17 cellular contexts compared by ENCODE assay signal in the genomic region with DNA sequence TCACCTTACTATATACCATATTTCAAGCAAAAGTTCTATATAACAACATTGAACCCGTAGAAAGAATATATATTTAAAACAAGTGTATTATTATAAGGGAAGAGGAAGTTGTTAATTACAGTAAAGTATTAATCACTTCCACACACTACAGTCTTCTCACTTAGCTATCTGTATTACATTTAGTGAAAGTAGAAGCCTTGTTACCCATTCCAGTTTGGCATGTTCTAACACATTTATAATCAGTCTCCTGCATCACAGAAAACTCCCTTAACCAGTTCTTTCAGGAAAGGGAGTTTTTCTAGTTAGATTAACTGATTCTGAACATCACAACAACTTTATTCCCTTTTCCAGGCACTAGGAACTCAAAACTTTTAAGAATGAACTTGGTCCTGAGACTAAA. TPM values are rescaled to one million over a fixed set of nuclear protein-coding genes. Genes with fewer than 3 reads are reported as not detected.
DNase-seq lines count a peak whose midpoint lies in the region; ATAC-seq, FAIRE-seq and TF ChIP-seq lines count a peak whose summit lies in the region.
"Had no signal": no experiment of that assay in that cellular context is flagged by ENCODE, and none has a peak within 500 bp of the region (broad histone marks: within the 10 kb centered on the region; RNA-seq: fewer than 3 reads in every experiment).

No MANE protein-coding gene starts in this region.

- DNase-seq in DMS53 (lab: John Stamatoyannopoulos, UW) (peak; percentile 12), DMS53 treated with DMSO at 0.1 percent for 48 hours (lab: John Stamatoyannopoulos, UW; ENCODE audit: unreplicated experiment) (no peak), H54 (ENCODE audit: insufficient read length, low spot score) (no peak), naive B cell (no peak), epidermal melanocyte (ENCODE audit: insufficient read length, low spot score) (no peak), coronary artery (ENCODE audit: low spot score) (no peak), KBM-7 (no peak)
- DNase-seq in activated naive CD8-positive, alpha-beta T cell treated with anti-CD3 and anti-CD28 coated beads for 36 hours = no peak
- DNase-seq: activated CD8-positive, alpha-beta memory T cell treated with anti-CD3 and anti-CD28 coated beads, Interleukin-2, amount 10 ng/mL, durations not matched to agents 7 days and 5 days; amygdala; NCI-H226; Peyer's patch; small intestine; T-helper 9 cell; tibial artery had no signal

- peak overlapping the region; percentile 27 for H3K27ac Mint-ChIP-seq in activated naive CD8-positive, alpha-beta T cell treated with anti-CD3 and anti-CD28 coated beads for 36 hours
- H3K27ac Mint-ChIP-seq in naive B cell = peak overlapping the region in 4 of 6 donors; percentile 39 to 90 (median 52)

- in situ Hi-C loops in KBM-7 (cut with MboI; ENCODE audit: low pct_unique_long_range_greater_than_20kb, low sequenced_read_pairs) = no loop called here

- peak; percentile 92 for FAIRE-seq in H54 (lab: Jason Lieb, UNC)
- FAIRE-seq: small intestine had no signal

- H3K27me3 Mint-ChIP-seq in activated naive CD8-positive, alpha-beta T cell treated with anti-CD3 and anti-CD28 coated beads for 36 hours = no peaks in the 10 kb centered on the region
- no peaks in the 10 kb centered on the region for H3K27me3 Mint-ChIP-seq in naive B cell
- H3K27me3 Mint-ChIP-seq: activated CD8-positive, alpha-beta memory T cell treated with anti-CD3 and anti-CD28 coated beads, Interleukin-2, amount 10 ng/mL, durations not matched to agents 7 days and 5 days had no signal

- no peak for TF ChIP-seq POLR2A in H54 (IDR thresholded peaks at IDR 0.05; ENCODE audit: low read depth, low read length)

- H3K36me3 Mint-ChIP-seq in activated naive CD8-positive, alpha-beta T cell treated with anti-CD3 and anti-CD28 coated beads for 36 hours = peaks cover 14% of the 10 kb centered on the region
- no peaks in the 10 kb centered on the region for H3K36me3 Mint-ChIP-seq in naive B cell

- H3K4me3 Mint-ChIP-seq in activated naive CD8-positive, alpha-beta T cell treated with anti-CD3 and anti-CD28 coated beads for 36 hours = peak overlapping the region; percentile 38
- peak overlapping the region in 4 of 8 donors; percentile 17 to 47 (median 38) for H3K4me3 Mint-ChIP-seq in naive B cell
- H3K4me3 Mint-ChIP-seq: activated CD8-positive, alpha-beta memory T cell treated with anti-CD3 and anti-CD28 coated beads, Interleukin-2, amount 10 ng/mL, durations not matched to agents 7 days and 5 days had no signal

- H3K9me3 Mint-ChIP-seq in activated naive CD8-positive, alpha-beta T cell treated with anti-CD3 and anti-CD28 coated beads for 36 hours = no peaks in the 10 kb centered on the region
- no peaks in the 10 kb centered on the region for H3K9me3 Mint-ChIP-seq in naive B cell
- H3K9me3 Mint-ChIP-seq: neural crest cell had no signal

- TF ChIP-seq CTCF in coronary artery (IDR thresholded peaks at IDR 0.05) = no peak

- H3K4me1 Mint-ChIP-seq in activated naive CD8-positive, alpha-beta T cell treated with anti-CD3 and anti-CD28 coated beads for 36 hours = peaks cover 82% of the 10 kb centered on the region
- peaks cover 54 to 78% (median 63%) of the 10 kb centered on the region in 3 donors for H3K4me1 Mint-ChIP-seq in naive B cell

- H3K4me3 ChIP-seq in coronary artery = no peak overlapping the region
- H3K4me3 ChIP-seq: Peyer's patch, tibial artery had no signal

- H3K27ac ChIP-seq in coronary artery = no peak overlapping the region
- H3K27ac ChIP-seq: 22Rv1, Peyer's patch, tibial artery had no signal

- peak in 1 of 2 donors; percentile 47 for ATAC-seq in naive B cell (ENCODE audit: low read depth in 2 of 2)
- ATAC-seq: activated CD8-positive, alpha-beta memory T cell treated with anti-CD3 and anti-CD28 coated beads, Interleukin-2, amount 10 ng/mL, durations not matched to agents 7 days and 5 days had no signal

RNA-seq across cellular contexts. Expression of gene RAB14, which starts 6.9 kb away (rescaled TPM):
- 10 to 100 TPM; 58.4 to 61.0 TPM for total RNA-seq in activated naive CD8-positive, alpha-beta T cell treated with anti-CD3 and anti-CD28 coated beads for 36 hours
- polyA plus RNA-seq in naive B cell (ENCODE audit: low read depth in 6 of 6) = 10 to 100 TPM; 42.2 to 49.1 (median 44.8) TPM
